ENCODE assay signal across 26 cellular contexts in the genomic region with DNA sequence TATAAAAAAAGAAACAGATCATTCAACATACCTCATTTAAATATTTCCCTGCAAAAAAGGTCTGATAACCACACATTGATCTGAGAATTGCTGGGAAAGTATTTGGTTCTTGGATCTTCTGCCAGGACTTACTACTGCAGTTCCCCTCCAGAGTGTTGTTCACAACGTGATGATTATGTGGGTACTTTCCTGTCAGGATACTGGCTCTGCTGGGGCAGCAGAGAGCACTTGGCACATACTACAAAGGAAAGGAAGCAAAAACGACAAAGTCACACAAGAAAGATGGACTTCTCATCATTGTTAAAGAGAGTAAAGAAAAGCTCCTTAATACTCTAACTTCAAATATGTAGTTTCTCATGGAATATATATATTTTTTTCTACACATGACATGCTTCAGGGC. TPM values are rescaled to one million over a fixed set of nuclear protein-coding genes. Genes with fewer than 3 reads are reported as not detected.
A peak's percentile ranks its signal among the peaks of the same experiment; 100 is the strongest.
DNase-seq lines count a peak whose midpoint lies in the region; ATAC-seq and TF ChIP-seq lines count a peak whose summit lies in the region.
"Had no signal": no experiment of that assay in that cellular context is flagged by ENCODE, and none has a peak within 500 bp of the region (broad histone marks: within the 10 kb centered on the region; RNA-seq: fewer than 3 reads in every experiment).

No MANE protein-coding gene starts in this region.

- H3K4me1 ChIP-seq in SK-N-SH (ENCODE audit: control insufficient read depth in 1 of 2, insufficient read depth in 2 of 2, low read depth in 1 of 2, low read length in 1 of 2) (peaks cover 0 to 11% of the 10 kb centered on the region in 2 experiments; a peak in 1 of 4 replicates), osteoblast (ENCODE audit: insufficient read depth, low read length) (peaks cover 25% of the 10 kb centered on the region), body of pancreas (peaks cover 14% of the 10 kb centered on the region), Karpas-422 (ENCODE audit: low read length) (peaks cover 12% of the 10 kb centered on the region)
- H3K4me1 ChIP-seq: uterus had no signal

- no peaks in the 10 kb centered on the region for H3K9me3 ChIP-seq in SK-N-SH
- no peaks in the 10 kb centered on the region for H3K9me3 ChIP-seq in osteoblast (ENCODE audit: low read depth, low read length)
- H3K9me3 ChIP-seq in body of pancreas: no peaks in the 10 kb centered on the region
- H3K9me3 ChIP-seq in Karpas-422 (ENCODE audit: low read length): no peaks in the 10 kb centered on the region
- H3K9me3 ChIP-seq: mucosa of descending colon, uterus had no signal

- H3F3A ChIP-seq in SK-N-SH (replicated peaks; ENCODE audit: insufficient read depth): peaks cover 26% of the 10 kb centered on the region

- no peak overlapping the region for H3K4me2 ChIP-seq in SK-N-SH
- no peak overlapping the region for H3K4me2 ChIP-seq in osteoblast (ENCODE audit: insufficient read depth, low read length)
- H3K4me2 ChIP-seq in Karpas-422 (ENCODE audit: low read depth, low read length, poor library complexity, severe bottlenecking): no peak overlapping the region

- peak overlapping the region; percentile 35 to 52; a peak in 2 of 4 replicates for H3K27ac ChIP-seq in SK-N-SH (ENCODE audit: low read depth in 2 of 2, low read length in 1 of 2)
- peak overlapping the region; percentile 52 for H3K27ac ChIP-seq in osteoblast (ENCODE audit: low read depth, low read length)
- H3K27ac ChIP-seq in body of pancreas: no peak overlapping the region
- H3K27ac ChIP-seq in Karpas-422 (ENCODE audit: low read length): no peak overlapping the region

- H3K9me3 Mint-ChIP-seq in effector memory CD8-positive, alpha-beta T cell: no peaks in the 10 kb centered on the region
- H3K9me3 Mint-ChIP-seq: stimulated activated memory B cell treated with anti-CD40 and anti-IgM and Interleukin-4, amounts not matched to agents 10 μg/mL and 1 μg/mL and 100 μg/mL, for 72 hours had no signal

- H4K20me1 ChIP-seq in SK-N-SH (ENCODE audit: insufficient read depth) (no peaks in the 10 kb centered on the region), osteoblast (ENCODE audit: insufficient read depth, low read length) (no peaks in the 10 kb centered on the region), Karpas-422 (ENCODE audit: insufficient read depth, low read depth, low read length) (no peaks in the 10 kb centered on the region)

- 0 out of 2 replicates have a peak, but pooled peaks have one; percentile 10 for TF ChIP-seq CTCF in SK-N-SH (IDR thresholded peaks at IDR 0.05)
- TF ChIP-seq CTCF in osteoblast (IDR thresholded peaks at IDR 0.05; ENCODE audit: extremely low read depth, low read depth, low read length): no peak
- TF ChIP-seq CTCF in body of pancreas (IDR thresholded peaks at IDR 0.05): no peak

- no peak for TF ChIP-seq POLR2A in body of pancreas (IDR thresholded peaks at IDR 0.05)

- H3K9me2 ChIP-seq in SK-N-SH (no peaks in the 10 kb centered on the region), Karpas-422 (replicated peaks; ENCODE audit: insufficient read depth, low read length) (no peaks in the 10 kb centered on the region)

- 0 out of 2 replicates have a peak, but pooled peaks cover 5% of the 10 kb centered on the region for H3K79me2 ChIP-seq in SK-N-SH (ENCODE audit: insufficient read depth)
- peaks cover 3% of the 10 kb centered on the region for H3K79me2 ChIP-seq in osteoblast (ENCODE audit: insufficient read depth, low read length)
- H3K79me2 ChIP-seq in Karpas-422 (ENCODE audit: low read length): no peaks in the 10 kb centered on the region

- no peaks in the 10 kb centered on the region for H3K27me3 ChIP-seq in SK-N-SH (ENCODE audit: insufficient read depth)
- H3K27me3 ChIP-seq in osteoblast (ENCODE audit: insufficient read depth, low read length): no peaks in the 10 kb centered on the region
- no peaks in the 10 kb centered on the region for H3K27me3 ChIP-seq in body of pancreas
- H3K27me3 ChIP-seq in Karpas-422 (ENCODE audit: low read length): no peaks in the 10 kb centered on the region
- H3K27me3 ChIP-seq: uterus had no signal

- H3K36me3 Mint-ChIP-seq in effector memory CD8-positive, alpha-beta T cell (ENCODE audit: insufficient read depth): peaks cover 53% of the 10 kb centered on the region

- peaks cover 32 to 45% of the 10 kb centered on the region in 2 experiments for H3K36me3 ChIP-seq in SK-N-SH (replicated peaks in 1 of 2; ENCODE audit: control insufficient read depth in 1 of 2, insufficient read depth in 2 of 2, low read length in 1 of 2)
- peaks cover 32% of the 10 kb centered on the region for H3K36me3 ChIP-seq in osteoblast (ENCODE audit: insufficient read depth, low read length)
- peaks cover 0 to 3% of the 10 kb centered on the region in 2 donors for H3K36me3 ChIP-seq in body of pancreas (replicated peaks in 1 of 2; ENCODE audit: insufficient read depth in 1 of 2, low read depth in 2 of 2)
- H3K36me3 ChIP-seq in Karpas-422 (ENCODE audit: insufficient read depth, low read length): peaks cover 32% of the 10 kb centered on the region
- H3K36me3 ChIP-seq: uterus had no signal

- peak overlapping the region; percentile 12 to 46 for H3K27ac Mint-ChIP-seq in effector memory CD8-positive, alpha-beta T cell
- H3K27ac Mint-ChIP-seq: activated CD8-positive, alpha-beta T cell treated with anti-CD3 and anti-CD28 coated beads, Interleukin-2, amount 10 ng/mL, durations not matched to agents 7 days and 5 days; stimulated activated memory B cell treated with anti-CD40 and anti-IgM and Interleukin-4, amounts not matched to agents 10 μg/mL and 1 μg/mL and 100 μg/mL, for 72 hours had no signal

- no peak for TF ChIP-seq RAD21 in SK-N-SH (IDR thresholded peaks at IDR 0.05; ENCODE audit: low read length)

- no peak overlapping the region for H3K4me3 Mint-ChIP-seq in effector memory CD8-positive, alpha-beta T cell
- H3K4me3 Mint-ChIP-seq: activated CD8-positive, alpha-beta T cell treated with anti-CD3 and anti-CD28 coated beads, Interleukin-2, amount 10 ng/mL, durations not matched to agents 7 days and 5 days; CD4-positive, CD25-positive, alpha-beta regulatory T cell; stimulated activated memory B cell treated with anti-CD40 and anti-IgM and Interleukin-4, amounts not matched to agents 10 μg/mL and 1 μg/mL and 100 μg/mL, for 72 hours had no signal

- no peak for TF ChIP-seq EP300 in SK-N-SH (IDR thresholded peaks at IDR 0.05; ENCODE audit: borderline replicate concordance in 1 of 2, low read depth in 1 of 2, low read length in 1 of 2)

- H3K4me3 ChIP-seq in SK-N-SH (ENCODE audit: low read depth in 2 of 2, low read length in 1 of 2): no peak overlapping the region
- no peak overlapping the region for H3K4me3 ChIP-seq in osteoblast (ENCODE audit: insufficient read depth, low read length)
- no peak overlapping the region for H3K4me3 ChIP-seq in body of pancreas
- H3K4me3 ChIP-seq in Karpas-422 (ENCODE audit: low read length): no peak overlapping the region
- H3K4me3 ChIP-seq: mucosa of descending colon, uterus had no signal

- H3K9ac ChIP-seq in SK-N-SH (no peak overlapping the region), Karpas-422 (ENCODE audit: low read length) (no peak overlapping the region)

- POLR2A ChIA-PET in SK-N-SH (lab: Yijun Ruan, JAX): no interaction called here

- intact Hi-C loops in body of pancreas (cut with DNase I): no loop called here

- CTCF ChIA-PET in SK-N-SH (lab: Yijun Ruan, JAX): interaction anchor here (1.0 to 1.2 kb wide), 2 partner anchors 10 to 54 kb away, joined by 3 to 5 read pairs; no protein-coding TSS in a partner anchor

- WGBS in SK-N-SH (ENCODE audit: low lambda C conversion rate): 13% methylated on average over 2 of the region's 2 CpGs
- WGBS in body of pancreas, 2 donors: 17 to 24% methylated on average over 2 of the region's 2 CpGs

- H3K27me3 Mint-ChIP-seq in effector memory CD8-positive, alpha-beta T cell: no peaks in the 10 kb centered on the region
- H3K27me3 Mint-ChIP-seq: CD4-positive, CD25-positive, alpha-beta regulatory T cell; stimulated activated memory B cell treated with anti-CD40 and anti-IgM and Interleukin-4, amounts not matched to agents 10 μg/mL and 1 μg/mL and 100 μg/mL, for 72 hours had no signal

- ATAC-seq in effector memory CD8-positive, alpha-beta T cell (replicated peaks): no peak
- ATAC-seq in body of pancreas (no peak), HG03135 (IDR thresholded peaks at IDR 0.05; ENCODE audit: unreplicated experiment) (no peak)
- ATAC-seq: activated CD4-positive, CD25-positive, alpha-beta regulatory T cell treated with anti-CD3 and anti-CD28 coated beads, Interleukin-2, amount 50 U/mL, for 24 hours; activated CD8-positive, alpha-beta T cell treated with anti-CD3 and anti-CD28 coated beads, Interleukin-2, amount 10 ng/mL, durations not matched to agents 7 days and 5 days; HCT116; HepG2; left ventricle myocardium superior; mucosa of descending colon; stimulated activated memory B cell treated with anti-CD40 and anti-IgM and Interleukin-4, amounts not matched to agents 10 μg/mL and 1 μg/mL and 100 μg/mL, for 72 hours had no signal

- no peak overlapping the region for H2AFZ ChIP-seq in SK-N-SH (ENCODE audit: low read depth)
- H2AFZ ChIP-seq in osteoblast (ENCODE audit: low read length): no peak overlapping the region
- no peak overlapping the region for H2AFZ ChIP-seq in Karpas-422 (ENCODE audit: low read length)

- DNase-seq in HCEC 1CT (peak; percentile 5), SK-N-SH (no peak), osteoblast (ENCODE audit: insufficient read length, low spot score, missing footprints) (no peak), cerebellum (ENCODE audit: low spot score) (no peak), body of pancreas (no peak), Karpas-422 (no peak)
- DNase-seq in effector memory CD8-positive, alpha-beta T cell: no peak
- DNase-seq: activated CD8-positive, alpha-beta T cell treated with anti-CD3 and anti-CD28 coated beads, Interleukin-2, amount 10 ng/mL, durations not matched to agents 7 days and 5 days; activated T-cell treated with anti-CD3 and anti-CD28 coated beads, Interleukin-2, amount 50 U/mL, for 1 hour; CD4-positive, CD25-positive, alpha-beta regulatory T cell; foreskin melanocyte; hippocampal formation; left ventricle myocardium superior; MM.1S; mucosa of descending colon; NCI-H1436 treated with DMSO at 0.1 percent for 48 hours; NCI-H526 treated with DMSO at 0.1 percent for 48 hours; RPMI8226; small intestine; T-helper 9 cell; uterus had no signal

- peaks cover 0 to 4% of the 10 kb centered on the region in 2 donors for H3K4me1 Mint-ChIP-seq in effector memory CD8-positive, alpha-beta T cell (ENCODE audit: low read depth in 2 of 2)
- H3K4me1 Mint-ChIP-seq: stimulated activated memory B cell treated with anti-CD40 and anti-IgM and Interleukin-4, amounts not matched to agents 10 μg/mL and 1 μg/mL and 100 μg/mL, for 72 hours had no signal

TF ChIP-seq in SK-N-SH, 30 proteins besides CTCF, POLR2A, EP300 and RAD21:
- TF ChIP-seq NFIC (IDR thresholded peaks at IDR 0.05; ENCODE audit: borderline replicate concordance) (peak; percentile 33; the same call in 1 of the 2 replicates), MXI1 (IDR thresholded peaks at IDR 0.05; ENCODE audit: low read depth, low read length) (no peak)

RNA-seq across cellular contexts. Expression of a gene that starts 11.5 kb away (rescaled TPM):
- polyA plus RNA-seq in SK-N-SH (2012; rRNA removed): 74.8 and 93.8 TPM in 2 replicates
- 80.0 and 89.4 TPM in 2 replicates for polyA plus RNA-seq in SK-N-SH (2012; cell fraction: cytosol; rRNA removed)
- polyA plus RNA-seq in SK-N-SH (2012; cell fraction: nucleus; rRNA removed): 32.3 and 61.5 TPM in 2 replicates
- total RNA-seq in osteoblast (277 and 292 TPM in 2 replicates), cerebellum (49.3 TPM), body of pancreas (10 to 100 TPM; 29.3 to 43.1 TPM)
- total RNA-seq in Karpas-422 (2014; rRNA removed; shearing (Covaris generic); ENCODE audit: low replicate concordance): 25.2 and 49.5 TPM in 2 replicates

Comparison
In these comparisons a context has a peak if more than half of its experiments do, and no peak if none do; other contexts are left out.
1. H3K27ac ChIP-seq: peak in SK-N-SH (2 of 2) and osteoblast (single experiment); none in body of pancreas (0 of 4) and Karpas-422 (single experiment).